In genomic region chr7:43621729-43622448, GRCh38 we compare ENCODE assay signal across 1 cellular context.
TF ChIP-seq lines count a peak whose summit lies in the region.

No MANE protein-coding gene starts in this region.

TF ChIP-seq in H1, 55 proteins besides CTCF, POLR2A, EP300 and RAD21:
- TF ChIP-seq PHF8 (conservative IDR thresholded peaks at IDR 0.05; ENCODE audit: low read depth, low read length) (no peak), SIRT6 (IDR thresholded peaks at IDR 0.05; ENCODE audit: low read length) (no peak), NANOG (IDR thresholded peaks at IDR 0.05; ENCODE audit: insufficient read depth, low read depth, low read length, poor library complexity, severe bottlenecking) (no peak), MAFK (IDR thresholded peaks at IDR 0.05; ENCODE audit: low read depth, low read length) (no peak), NRF1 (IDR thresholded peaks at IDR 0.05; ENCODE audit: low read depth, low read length) (no peak), CBX8 (IDR thresholded peaks at IDR 0.05; ENCODE audit: borderline replicate concordance, low read depth, low read length) (no peak), POU5F1 (IDR thresholded peaks at IDR 0.05; ENCODE audit: low read depth, low read length) (no peak), EGR1 (IDR thresholded peaks at IDR 0.05; ENCODE audit: borderline replicate concordance, low read depth, low read length) (no peak), ZNF274 (IDR thresholded peaks at IDR 0.05; ENCODE audit: borderline replicate concordance, extremely low read depth, low read length) (no peak), BRCA1 (IDR thresholded peaks at IDR 0.05; ENCODE audit: low read depth, low read length) (no peak), BCL11A (IDR thresholded peaks at IDR 0.05; ENCODE audit: low read depth in 2 of 2, low read length in 2 of 2) (no peak), RNF2 (IDR thresholded peaks at IDR 0.05; ENCODE audit: borderline replicate concordance, low read depth, low read length, missing control alignments, poor library complexity, severe bottlenecking) (no peak), HDAC2 (IDR thresholded peaks at IDR 0.05; ENCODE audit: borderline replicate concordance in 1 of 2, low read depth in 2 of 2, low read length in 2 of 2) (no peak), FOSL1 (IDR thresholded peaks at IDR 0.05; ENCODE audit: insufficient read depth, low read depth, low read length) (no peak), CBX5 (IDR thresholded peaks at IDR 0.05; ENCODE audit: low read depth, low read length) (no peak), POLR2AphosphoS5 (IDR thresholded peaks at IDR 0.05; ENCODE audit: low read depth, low read length) (no peak), YY1 (IDR thresholded peaks at IDR 0.05; ENCODE audit: low read depth, low read length) (no peak), KDM5A (IDR thresholded peaks at IDR 0.05; ENCODE audit: low read length) (no peak)
